1 cellular context compared by ENCODE assay signal in the genomic region with DNA sequence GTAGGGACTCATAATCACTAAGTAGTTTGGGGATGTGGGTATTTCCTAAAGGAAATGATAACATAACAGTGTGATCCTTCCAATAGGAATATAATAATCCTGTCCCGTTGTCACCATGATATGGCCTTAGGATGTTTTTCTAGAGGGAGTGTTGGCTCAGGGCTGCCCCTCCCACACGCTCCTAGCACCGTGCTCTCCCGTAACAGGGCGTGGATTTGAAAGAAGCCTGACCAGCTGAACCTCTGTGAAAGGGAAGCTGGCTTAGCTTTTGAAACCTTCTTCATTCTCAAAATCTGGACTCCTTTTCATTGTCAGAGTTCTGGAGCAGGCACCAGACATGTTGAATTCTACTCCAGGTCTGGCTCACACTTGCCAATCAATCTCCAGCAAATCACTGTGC.
TF ChIP-seq lines count a peak whose summit lies in the region.

No MANE protein-coding gene starts in this region.

TF ChIP-seq in H1, 55 proteins besides CTCF, POLR2A, EP300 and RAD21:
- TF ChIP-seq BACH1 (IDR thresholded peaks at IDR 0.05; ENCODE audit: low read length) = no peak
- no peak for TF ChIP-seq SIRT6 (IDR thresholded peaks at IDR 0.05; ENCODE audit: low read length)
- no peak for TF ChIP-seq KDM4A (IDR thresholded peaks at IDR 0.05; ENCODE audit: low read depth, low read length, severe bottlenecking)
- no peak for TF ChIP-seq SUZ12 (IDR thresholded peaks at IDR 0.05; ENCODE audit: low read length)
- no peak for TF ChIP-seq KDM5A (IDR thresholded peaks at IDR 0.05; ENCODE audit: low read length)
- TF ChIP-seq SP4 (IDR thresholded peaks at IDR 0.05; ENCODE audit: low read length) = no peak
- TF ChIP-seq PHF8 (conservative IDR thresholded peaks at IDR 0.05; ENCODE audit: low read depth, low read length) = no peak
- no peak for TF ChIP-seq MAFK (IDR thresholded peaks at IDR 0.05; ENCODE audit: low read depth, low read length)
- TF ChIP-seq SP2 (IDR thresholded peaks at IDR 0.05; ENCODE audit: low read length) = no peak
- TF ChIP-seq SIX5 (IDR thresholded peaks at IDR 0.05; ENCODE audit: low read depth, low read length) = no peak
- TF ChIP-seq TEAD4 (IDR thresholded peaks at IDR 0.05; ENCODE audit: low read depth, low read length) = no peak
- TF ChIP-seq, protein P1, sequence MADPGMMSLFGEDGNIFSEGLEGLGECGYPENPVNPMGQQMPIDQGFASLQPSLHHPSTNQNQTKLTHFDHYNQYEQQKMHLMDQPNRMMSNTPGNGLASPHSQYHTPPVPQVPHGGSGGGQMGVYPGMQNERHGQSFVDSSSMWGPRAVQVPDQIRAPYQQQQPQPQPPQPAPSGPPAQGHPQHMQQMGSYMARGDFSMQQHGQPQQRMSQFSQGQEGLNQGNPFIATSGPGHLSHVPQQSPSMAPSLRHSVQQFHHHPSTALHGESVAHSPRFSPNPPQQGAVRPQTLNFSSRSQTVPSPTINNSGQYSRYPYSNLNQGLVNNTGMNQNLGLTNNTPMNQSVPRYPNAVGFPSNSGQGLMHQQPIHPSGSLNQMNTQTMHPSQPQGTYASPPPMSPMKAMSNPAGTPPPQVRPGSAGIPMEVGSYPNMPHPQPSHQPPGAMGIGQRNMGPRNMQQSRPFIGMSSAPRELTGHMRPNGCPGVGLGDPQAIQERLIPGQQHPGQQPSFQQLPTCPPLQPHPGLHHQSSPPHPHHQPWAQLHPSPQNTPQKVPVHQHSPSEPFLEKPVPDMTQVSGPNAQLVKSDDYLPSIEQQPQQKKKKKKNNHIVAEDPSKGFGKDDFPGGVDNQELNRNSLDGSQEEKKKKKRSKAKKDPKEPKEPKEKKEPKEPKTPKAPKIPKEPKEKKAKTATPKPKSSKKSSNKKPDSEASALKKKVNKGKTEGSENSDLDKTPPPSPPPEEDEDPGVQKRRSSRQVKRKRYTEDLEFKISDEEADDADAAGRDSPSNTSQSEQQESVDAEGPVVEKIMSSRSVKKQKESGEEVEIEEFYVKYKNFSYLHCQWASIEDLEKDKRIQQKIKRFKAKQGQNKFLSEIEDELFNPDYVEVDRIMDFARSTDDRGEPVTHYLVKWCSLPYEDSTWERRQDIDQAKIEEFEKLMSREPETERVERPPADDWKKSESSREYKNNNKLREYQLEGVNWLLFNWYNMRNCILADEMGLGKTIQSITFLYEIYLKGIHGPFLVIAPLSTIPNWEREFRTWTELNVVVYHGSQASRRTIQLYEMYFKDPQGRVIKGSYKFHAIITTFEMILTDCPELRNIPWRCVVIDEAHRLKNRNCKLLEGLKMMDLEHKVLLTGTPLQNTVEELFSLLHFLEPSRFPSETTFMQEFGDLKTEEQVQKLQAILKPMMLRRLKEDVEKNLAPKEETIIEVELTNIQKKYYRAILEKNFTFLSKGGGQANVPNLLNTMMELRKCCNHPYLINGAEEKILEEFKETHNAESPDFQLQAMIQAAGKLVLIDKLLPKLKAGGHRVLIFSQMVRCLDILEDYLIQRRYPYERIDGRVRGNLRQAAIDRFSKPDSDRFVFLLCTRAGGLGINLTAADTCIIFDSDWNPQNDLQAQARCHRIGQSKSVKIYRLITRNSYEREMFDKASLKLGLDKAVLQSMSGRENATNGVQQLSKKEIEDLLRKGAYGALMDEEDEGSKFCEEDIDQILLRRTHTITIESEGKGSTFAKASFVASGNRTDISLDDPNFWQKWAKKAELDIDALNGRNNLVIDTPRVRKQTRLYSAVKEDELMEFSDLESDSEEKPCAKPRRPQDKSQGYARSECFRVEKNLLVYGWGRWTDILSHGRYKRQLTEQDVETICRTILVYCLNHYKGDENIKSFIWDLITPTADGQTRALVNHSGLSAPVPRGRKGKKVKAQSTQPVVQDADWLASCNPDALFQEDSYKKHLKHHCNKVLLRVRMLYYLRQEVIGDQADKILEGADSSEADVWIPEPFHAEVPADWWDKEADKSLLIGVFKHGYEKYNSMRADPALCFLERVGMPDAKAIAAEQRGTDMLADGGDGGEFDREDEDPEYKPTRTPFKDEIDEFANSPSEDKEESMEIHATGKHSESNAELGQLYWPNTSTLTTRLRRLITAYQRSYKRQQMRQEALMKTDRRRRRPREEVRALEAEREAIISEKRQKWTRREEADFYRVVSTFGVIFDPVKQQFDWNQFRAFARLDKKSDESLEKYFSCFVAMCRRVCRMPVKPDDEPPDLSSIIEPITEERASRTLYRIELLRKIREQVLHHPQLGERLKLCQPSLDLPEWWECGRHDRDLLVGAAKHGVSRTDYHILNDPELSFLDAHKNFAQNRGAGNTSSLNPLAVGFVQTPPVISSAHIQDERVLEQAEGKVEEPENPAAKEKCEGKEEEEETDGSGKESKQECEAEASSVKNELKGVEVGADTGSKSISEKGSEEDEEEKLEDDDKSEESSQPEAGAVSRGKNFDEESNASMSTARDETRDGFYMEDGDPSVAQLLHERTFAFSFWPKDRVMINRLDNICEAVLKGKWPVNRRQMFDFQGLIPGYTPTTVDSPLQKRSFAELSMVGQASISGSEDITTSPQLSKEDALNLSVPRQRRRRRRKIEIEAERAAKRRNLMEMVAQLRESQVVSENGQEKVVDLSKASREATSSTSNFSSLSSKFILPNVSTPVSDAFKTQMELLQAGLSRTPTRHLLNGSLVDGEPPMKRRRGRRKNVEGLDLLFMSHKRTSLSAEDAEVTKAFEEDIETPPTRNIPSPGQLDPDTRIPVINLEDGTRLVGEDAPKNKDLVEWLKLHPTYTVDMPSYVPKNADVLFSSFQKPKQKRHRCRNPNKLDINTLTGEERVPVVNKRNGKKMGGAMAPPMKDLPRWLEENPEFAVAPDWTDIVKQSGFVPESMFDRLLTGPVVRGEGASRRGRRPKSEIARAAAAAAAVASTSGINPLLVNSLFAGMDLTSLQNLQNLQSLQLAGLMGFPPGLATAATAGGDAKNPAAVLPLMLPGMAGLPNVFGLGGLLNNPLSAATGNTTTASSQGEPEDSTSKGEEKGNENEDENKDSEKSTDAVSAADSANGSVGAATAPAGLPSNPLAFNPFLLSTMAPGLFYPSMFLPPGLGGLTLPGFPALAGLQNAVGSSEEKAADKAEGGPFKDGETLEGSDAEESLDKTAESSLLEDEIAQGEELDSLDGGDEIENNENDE (IDR thresholded peaks at IDR 0.05; ENCODE audit: insufficient replicate concordance, low read length) = no peak
- no peak for TF ChIP-seq BCL11A (IDR thresholded peaks at IDR 0.05; ENCODE audit: low read depth in 2 of 2, low read length in 2 of 2)
